ENCODE assay signal across 24 cellular contexts in genomic region chr4:147381749-147382148, GRCh38.
"Had no signal": no experiment of that assay in that cellular context is flagged by ENCODE, and none has a peak within 500 bp of the region (broad histone marks: within the 10 kb centered on the region; RNA-seq: fewer than 3 reads in every experiment).

No MANE protein-coding gene starts in this region.

- H3K36me3 Mint-ChIP-seq: immature natural killer cell; naive thymus-derived CD4-positive, alpha-beta T cell; stimulated activated effector memory CD8-positive, alpha-beta T cell treated with anti-CD3 and anti-CD28 coated beads, Interleukin-12 subunit alpha, Interleukin-12 subunit beta, amount 100 ng/mL, for 72 hours had no signal

- H3K9me3 ChIP-seq: gastrocnemius medialis, neutrophil, psoas muscle, right lobe of liver, suprapubic skin, thyroid gland, upper lobe of left lung, uterus had no signal

- H3K4me1 Mint-ChIP-seq: immature natural killer cell; naive thymus-derived CD4-positive, alpha-beta T cell; nephron progenitor cell; stimulated activated effector memory CD8-positive, alpha-beta T cell treated with anti-CD3 and anti-CD28 coated beads, Interleukin-12 subunit alpha, Interleukin-12 subunit beta, amount 100 ng/mL, for 72 hours had no signal

- H3K4me1 ChIP-seq: gastrocnemius medialis, psoas muscle, right lobe of liver, suprapubic skin, thyroid gland, upper lobe of left lung, uterus had no signal

- H3K4me3 Mint-ChIP-seq: immature natural killer cell; naive thymus-derived CD4-positive, alpha-beta T cell; nephron progenitor cell; stimulated activated effector memory CD8-positive, alpha-beta T cell treated with anti-CD3 and anti-CD28 coated beads, Interleukin-12 subunit alpha, Interleukin-12 subunit beta, amount 100 ng/mL, for 72 hours had no signal

- H3K4me3 ChIP-seq: dorsolateral prefrontal cortex, gastrocnemius medialis, lung, psoas muscle, right lobe of liver, suprapubic skin, thyroid gland, upper lobe of left lung, uterus had no signal

- ATAC-seq: esophagus mucosa; gastrocnemius medialis; left colon; left ventricle myocardium superior; naive thymus-derived CD4-positive, alpha-beta T cell; psoas muscle; right lobe of liver; stimulated activated effector memory CD8-positive, alpha-beta T cell treated with anti-CD3 and anti-CD28 coated beads, Interleukin-12 subunit alpha, Interleukin-12 subunit beta, amount 100 ng/mL, for 72 hours; stimulated activated naive CD8-positive, alpha-beta T cell treated with anti-CD3 and anti-CD28 coated beads, Interleukin-15, Interleukin-2, amounts not matched to agents 100 U/mL and 50 U/mL, for 24 hours had no signal

- DNase-seq: cortex of kidney; dorsolateral prefrontal cortex; effector CD8-positive, alpha-beta T cell; gastrocnemius medialis; immature natural killer cell; left colon; left ventricle myocardium superior; mesenchymal stem cell; naive thymus-derived CD4-positive, alpha-beta T cell; nephron progenitor cell; psoas muscle; retina; right lobe of liver; stimulated activated CD4-positive, alpha-beta T cell treated with anti-CD3 and anti-CD28 coated beads, Interleukin-4, amount 100 ng/mL, for 1 hour; stimulated activated CD8-positive, alpha-beta memory T cell treated with anti-CD3 and anti-CD28 coated beads, Interleukin-4, amount 100 ng/mL, for 48 hours; stimulated activated naive CD8-positive, alpha-beta T cell treated with anti-CD3 and anti-CD28 coated beads, Interleukin-15, Interleukin-2, amounts not matched to agents 100 U/mL and 50 U/mL, for 24 hours; thyroid gland; upper lobe of left lung; uterus had no signal

- H3K9me3 Mint-ChIP-seq: stimulated activated effector memory CD8-positive, alpha-beta T cell treated with anti-CD3 and anti-CD28 coated beads, Interleukin-12 subunit alpha, Interleukin-12 subunit beta, amount 100 ng/mL, for 72 hours had no signal

- H3K36me3 ChIP-seq: gastrocnemius medialis, neutrophil, right lobe of liver, suprapubic skin, thyroid gland, upper lobe of left lung had no signal

- H3K27me3 ChIP-seq: gastrocnemius medialis, neutrophil, right lobe of liver, suprapubic skin, thyroid gland, upper lobe of left lung, uterus had no signal

- H3K27ac Mint-ChIP-seq: immature natural killer cell; naive thymus-derived CD4-positive, alpha-beta T cell; nephron progenitor cell; stimulated activated effector memory CD8-positive, alpha-beta T cell treated with anti-CD3 and anti-CD28 coated beads, Interleukin-12 subunit alpha, Interleukin-12 subunit beta, amount 100 ng/mL, for 72 hours had no signal

- H3K27ac ChIP-seq: dorsolateral prefrontal cortex, gastrocnemius medialis, neutrophil, psoas muscle, right lobe of liver, suprapubic skin, thyroid gland, upper lobe of left lung, uterus had no signal
